Comparison of ENCODE assay signal across 1 cellular context in the genomic region with DNA sequence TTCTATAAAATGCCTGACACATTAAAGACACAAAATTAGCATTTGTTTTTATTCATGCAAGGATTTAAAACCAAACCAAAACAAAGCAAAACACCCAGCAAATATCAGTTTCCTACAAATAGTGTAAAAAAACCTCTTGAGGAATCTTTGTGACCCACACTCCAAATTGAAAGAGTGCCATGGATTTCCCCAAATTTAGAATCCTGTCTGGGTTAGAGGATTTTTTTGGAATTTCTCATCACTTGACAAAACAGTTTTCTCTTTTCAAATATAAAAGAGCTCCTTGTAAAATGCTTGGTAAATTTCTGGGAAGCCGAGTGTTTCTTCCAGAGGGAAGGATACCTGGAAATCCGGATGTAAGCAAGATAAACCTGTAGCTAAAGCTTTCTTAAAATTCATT.
TF ChIP-seq lines count a peak whose summit lies in the region.

No MANE protein-coding gene starts in this region.

TF ChIP-seq in H1, 55 proteins besides CTCF, POLR2A, EP300 and RAD21 (continued from another document):
- TF ChIP-seq, protein P1, sequence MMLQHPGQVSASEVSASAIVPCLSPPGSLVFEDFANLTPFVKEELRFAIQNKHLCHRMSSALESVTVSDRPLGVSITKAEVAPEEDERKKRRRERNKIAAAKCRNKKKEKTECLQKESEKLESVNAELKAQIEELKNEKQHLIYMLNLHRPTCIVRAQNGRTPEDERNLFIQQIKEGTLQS (IDR thresholded peaks at IDR 0.05; ENCODE audit: insufficient read depth, low read depth, low read length): no peak
- TF ChIP-seq BRCA1 (IDR thresholded peaks at IDR 0.05; ENCODE audit: low read depth, low read length): no peak
- no peak for TF ChIP-seq HDAC2 (IDR thresholded peaks at IDR 0.05; ENCODE audit: borderline replicate concordance in 1 of 2, low read depth in 2 of 2, low read length in 2 of 2)
- no peak for TF ChIP-seq KDM4A (IDR thresholded peaks at IDR 0.05; ENCODE audit: low read depth, low read length, severe bottlenecking)
- no peak for TF ChIP-seq TBP (IDR thresholded peaks at IDR 0.05; ENCODE audit: low read depth, low read length)
- TF ChIP-seq TAF1 (IDR thresholded peaks at IDR 0.05; ENCODE audit: low read depth, low read length): no peak
- TF ChIP-seq RBBP5 (IDR thresholded peaks at IDR 0.05; ENCODE audit: borderline replicate concordance, low read depth, low read length): no peak
- TF ChIP-seq SAP30 (IDR thresholded peaks at IDR 0.05; ENCODE audit: insufficient read depth, insufficient replicate concordance, low read length): no peak
- no peak for TF ChIP-seq RNF2 (IDR thresholded peaks at IDR 0.05; ENCODE audit: borderline replicate concordance, low read depth, low read length, missing control alignments, poor library complexity, severe bottlenecking)
- TF ChIP-seq MAX (IDR thresholded peaks at IDR 0.05): no peak
- no peak for TF ChIP-seq TAF7 (optimal IDR thresholded peaks at IDR 0.05; ENCODE audit: borderline replicate concordance, low read depth, low read length)
- TF ChIP-seq, protein P2, sequence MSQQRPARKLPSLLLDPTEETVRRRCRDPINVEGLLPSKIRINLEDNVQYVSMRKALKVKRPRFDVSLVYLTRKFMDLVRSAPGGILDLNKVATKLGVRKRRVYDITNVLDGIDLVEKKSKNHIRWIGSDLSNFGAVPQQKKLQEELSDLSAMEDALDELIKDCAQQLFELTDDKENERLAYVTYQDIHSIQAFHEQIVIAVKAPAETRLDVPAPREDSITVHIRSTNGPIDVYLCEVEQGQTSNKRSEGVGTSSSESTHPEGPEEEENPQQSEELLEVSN (IDR thresholded peaks at IDR 0.05): no peak
TF ChIP-seq in H1: peak in this region for 0.
